ENCODE assay signal across 23 cellular contexts in the genomic region with DNA sequence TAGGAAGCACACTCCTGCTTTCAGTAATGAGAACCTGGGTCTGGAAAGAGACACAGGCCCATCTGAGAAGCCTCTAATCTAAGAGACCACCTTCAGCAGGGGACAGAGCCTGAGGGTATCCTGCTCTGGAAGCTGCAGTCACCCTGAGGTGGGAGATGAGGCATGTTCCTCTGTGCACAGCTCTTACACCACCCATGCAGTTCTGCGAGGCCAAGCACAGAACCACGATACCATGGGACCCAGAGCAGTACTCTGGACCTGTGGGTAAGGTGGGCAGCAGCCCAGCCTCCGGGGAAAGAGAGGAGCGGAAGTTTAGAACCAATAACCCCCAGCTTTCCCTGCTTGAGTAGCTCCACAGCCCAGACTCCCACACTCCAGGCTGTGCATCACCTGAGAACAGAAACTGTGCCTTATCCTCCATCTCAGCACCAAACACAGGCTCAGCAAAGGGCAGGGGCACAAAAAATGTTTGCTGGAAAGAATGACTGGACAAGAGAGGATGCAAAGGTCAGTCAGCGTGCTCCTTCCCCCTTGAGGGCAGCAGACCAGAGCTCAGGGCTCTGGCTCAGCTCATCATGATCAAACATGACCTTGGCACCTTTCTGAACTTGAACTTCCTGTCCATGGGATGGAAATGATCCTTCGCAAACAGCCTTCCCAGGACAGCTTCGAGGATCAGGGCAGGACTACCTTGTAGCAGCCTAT. TPM values are rescaled to one million over a fixed set of nuclear protein-coding genes. Genes with fewer than 3 reads are reported as not detected.
DNase-seq lines count a peak whose midpoint lies in the region; ATAC-seq and TF ChIP-seq lines count a peak whose summit lies in the region.
"Had no signal": no experiment of that assay in that cellular context is flagged by ENCODE, and none has a peak within 500 bp of the region (broad histone marks: within the 10 kb centered on the region; RNA-seq: fewer than 3 reads in every experiment).

No MANE protein-coding gene starts in this region.

- H3K27ac ChIP-seq in BLaER1 = no peak overlapping the region
- no peak overlapping the region for H3K27ac ChIP-seq in adrenal gland
- no peak overlapping the region for H3K27ac ChIP-seq in liver (ENCODE audit: low read depth in 1 of 2, low read length in 2 of 2)
- H3K27ac ChIP-seq: PC-9, WERI-Rb-1 had no signal

- H3K9ac ChIP-seq in BLaER1 (0 out of 2 replicates have a peak overlapping the region, but pooled peaks have one; percentile 10), liver (ENCODE audit: low read depth in 1 of 2, low read length in 2 of 2) (no peak overlapping the region)

- H3K4me3 ChIP-seq in BLaER1 (no peak overlapping the region), H7 (ENCODE audit: insufficient read depth, low read depth, low read length) (no peak overlapping the region), adrenal gland (no peak overlapping the region), liver (ENCODE audit: low read depth in 1 of 3, low read length in 3 of 3) (no peak overlapping the region)
- H3K4me3 ChIP-seq: PC-9, thyroid gland had no signal

- ATAC-seq in GM18498 (IDR thresholded peaks at IDR 0.05; ENCODE audit: unreplicated experiment) = no peak

- H3K36me3 ChIP-seq in BLaER1 (no peaks in the 10 kb centered on the region), H7 (replicated peaks; ENCODE audit: control insufficient read depth, insufficient read depth, low read length) (peaks cover 48% of the 10 kb centered on the region), adrenal gland (replicated peaks in 1 of 2) (no peaks in the 10 kb centered on the region), liver (ENCODE audit: control insufficient read depth in 4 of 4, insufficient read depth in 3 of 4, low read depth in 1 of 4, low read length in 3 of 4) (no peaks in the 10 kb centered on the region)
- H3K36me3 ChIP-seq: thyroid gland, WERI-Rb-1 had no signal

- peak overlapping the region; percentile 36 for H3K4me2 ChIP-seq in BLaER1
- H3K4me2 ChIP-seq: PC-9 had no signal

- DNase-seq in H7 (peak; percentile 19), adrenal gland (peak in 4 of 7 donors; percentile 25 to 60 (median 37)), NCI-H2196 (lab: John Stamatoyannopoulos, UW; ENCODE audit: unreplicated experiment) (no peak), NCI-H2081 (lab: John Stamatoyannopoulos, UW) (no peak), UCSD-AML1 (lab: John Stamatoyannopoulos, UW; ENCODE audit: unreplicated experiment) (no peak)
- DNase-seq: activated CD8-positive, alpha-beta memory T cell treated with anti-CD3 and anti-CD28 coated beads, Interleukin-2, amount 50 U/mL, for 4 hours; activated effector memory CD4-positive, alpha-beta T cell treated with anti-CD3 and anti-CD28 coated beads, Interleukin-2, amount 50 U/mL, for 16 hours; CD8-positive, alpha-beta T cell; head of caudate nucleus; NCI-H2227 treated with DMSO at 0.1 percent for 48 hours; NCI-H82; PC-9; right cardiac atrium; stimulated activated CD4-positive, alpha-beta T cell treated with anti-CD3 and anti-CD28 coated beads, Interleukin-15, amount 100 ng/mL, for 24 hours; stimulated activated naive CD4-positive, alpha-beta T cell; thyroid gland; WERI-Rb-1 had no signal

- peak; percentile 44 to 54 for TF ChIP-seq RAD21 in liver (IDR thresholded peaks at IDR 0.05)

- 42 to 63% (median 59%) methylated on average over 4 to 7 of the region's 7 CpGs for WGBS in adrenal gland, 4 donors
- WGBS in liver = 54% methylated on average over 7 of the region's 7 CpGs

- H3K9me3 ChIP-seq in BLaER1 (no peaks in the 10 kb centered on the region), adrenal gland (replicated peaks in 1 of 3) (no peaks in the 10 kb centered on the region), liver (ENCODE audit: control insufficient read depth in 4 of 4, low read length in 3 of 4) (no peaks in the 10 kb centered on the region)
- H3K9me3 ChIP-seq: thyroid gland had no signal

- TF ChIP-seq CTCF in adrenal gland (IDR thresholded peaks at IDR 0.05) (no peak), liver (IDR thresholded peaks at IDR 0.05; ENCODE audit: low read depth, low read length, missing input control) (no peak)

- H3K4me1 ChIP-seq in BLaER1 (peaks cover 18% of the 10 kb centered on the region), adrenal gland (replicated peaks in 1 of 2) (peaks cover 0 to 7% of the 10 kb centered on the region in 2 donors), liver (ENCODE audit: control insufficient read depth in 4 of 4, insufficient read depth in 4 of 4, low read length in 3 of 4) (peaks cover 4 to 16% (median 12%) of the 10 kb centered on the region in 4 donors)

- no peaks in the 10 kb centered on the region for H4K20me1 ChIP-seq in BLaER1

- TF ChIP-seq POLR2A in adrenal gland (IDR thresholded peaks at IDR 0.05) = no peak

- H3K27me3 ChIP-seq in BLaER1 = no peaks in the 10 kb centered on the region
- no peaks in the 10 kb centered on the region for H3K27me3 ChIP-seq in H7 (ENCODE audit: control insufficient read depth, insufficient read depth, low read length)
- H3K27me3 ChIP-seq in adrenal gland = no peaks in the 10 kb centered on the region
- no peaks in the 10 kb centered on the region for H3K27me3 ChIP-seq in liver (ENCODE audit: control insufficient read depth in 4 of 4, insufficient read depth in 4 of 4, low read length in 3 of 4)
- H3K27me3 ChIP-seq: thyroid gland had no signal

- intact Hi-C loops in adrenal gland (cut with DNase I) = loop anchor here (5.0 to 10.0 kb wide), 3 partner anchors 80 to 182 kb away; partner anchors contain the start of gene ANKDD1A (in 1 of the 2)

TF ChIP-seq in liver, 16 proteins besides CTCF, POLR2A, EP300 and RAD21:
- TF ChIP-seq JUND (IDR thresholded peaks at IDR 0.05) = peak; percentile 97 to 98
- TF ChIP-seq GABPA (IDR thresholded peaks at IDR 0.05 in 1 of 2, conservative IDR thresholded peaks at IDR 0.05 in 1 of 2) = peak in 1 of 2 donors; percentile 34
- no peak for TF ChIP-seq FOXA1 (IDR thresholded peaks at IDR 0.05)
- TF ChIP-seq MAX (IDR thresholded peaks at IDR 0.05) = no peak
- peak; percentile 89 to 90 for TF ChIP-seq HNF4A (conservative IDR thresholded peaks at IDR 0.05)
- TF ChIP-seq TAF1 (conservative IDR thresholded peaks at IDR 0.05) = no peak
- peak; percentile 82 to 84 for TF ChIP-seq RXRA (IDR thresholded peaks at IDR 0.05)
- peak; percentile 71 for TF ChIP-seq SP1 (IDR thresholded peaks at IDR 0.05)
- no peak for TF ChIP-seq YY1 (IDR thresholded peaks at IDR 0.05)
- TF ChIP-seq REST (IDR thresholded peaks at IDR 0.05) = no peak
- TF ChIP-seq FOXA2 (IDR thresholded peaks at IDR 0.05) = peak; percentile 23
- TF ChIP-seq, protein P1, sequence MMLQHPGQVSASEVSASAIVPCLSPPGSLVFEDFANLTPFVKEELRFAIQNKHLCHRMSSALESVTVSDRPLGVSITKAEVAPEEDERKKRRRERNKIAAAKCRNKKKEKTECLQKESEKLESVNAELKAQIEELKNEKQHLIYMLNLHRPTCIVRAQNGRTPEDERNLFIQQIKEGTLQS (IDR thresholded peaks at IDR 0.05) = peak; percentile 83
- TF ChIP-seq HNF4G (IDR thresholded peaks at IDR 0.05) = peak; percentile 68
- TF ChIP-seq, protein P2, sequence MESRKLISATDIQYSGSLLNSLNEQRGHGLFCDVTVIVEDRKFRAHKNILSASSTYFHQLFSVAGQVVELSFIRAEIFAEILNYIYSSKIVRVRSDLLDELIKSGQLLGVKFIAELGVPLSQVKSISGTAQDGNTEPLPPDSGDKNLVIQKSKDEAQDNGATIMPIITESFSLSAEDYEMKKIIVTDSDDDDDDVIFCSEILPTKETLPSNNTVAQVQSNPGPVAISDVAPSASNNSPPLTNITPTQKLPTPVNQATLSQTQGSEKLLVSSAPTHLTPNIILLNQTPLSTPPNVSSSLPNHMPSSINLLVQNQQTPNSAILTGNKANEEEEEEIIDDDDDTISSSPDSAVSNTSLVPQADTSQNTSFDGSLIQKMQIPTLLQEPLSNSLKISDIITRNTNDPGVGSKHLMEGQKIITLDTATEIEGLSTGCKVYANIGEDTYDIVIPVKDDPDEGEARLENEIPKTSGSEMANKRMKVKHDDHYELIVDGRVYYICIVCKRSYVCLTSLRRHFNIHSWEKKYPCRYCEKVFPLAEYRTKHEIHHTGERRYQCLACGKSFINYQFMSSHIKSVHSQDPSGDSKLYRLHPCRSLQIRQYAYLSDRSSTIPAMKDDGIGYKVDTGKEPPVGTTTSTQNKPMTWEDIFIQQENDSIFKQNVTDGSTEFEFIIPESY (IDR thresholded peaks at IDR 0.05) = no peak
- no peak for TF ChIP-seq EGR1 (IDR thresholded peaks at IDR 0.05; ENCODE audit: low read depth in 2 of 2)
- TF ChIP-seq NR2F2 (IDR thresholded peaks at IDR 0.05) = peak; percentile 81

RNA-seq across cellular contexts. Expression of gene RBPMS2, which starts 43.1 kb away (rescaled TPM):
- 8.5 and 9.4 TPM in 2 replicates for total RNA-seq in H7 (2014; rRNA removed; shearing (Covaris generic))
- total RNA-seq in adrenal gland = 1 to 10 TPM in 7 of 8 donors, not detected in 1; 3.0 to 6.3 (median 4.0) TPM
- polyA plus RNA-seq in adrenal gland = 1 to 10 TPM; 2.6 to 6.1 (median 4.0) TPM
- total RNA-seq in liver = under 1 TPM; 0.42 to 0.50 TPM
- polyA plus RNA-seq in liver = 1 to 10 TPM; 4.3 to 7.9 TPM
- total RNA-seq: bronchial epithelial cell; CD8-positive, alpha-beta T cell; myocyte; T-helper 1 cell treated with Interleukin-12 subunit alpha and Interleukin-12 subunit beta and Interleukin-4 antibody, amounts not matched to agents 30 ng/mL and 1 ng/mL, for 36 hours had no signal

Comparison
In these comparisons a context has a peak if more than half of its experiments do, and no peak if none do; other contexts are left out.
1. DNase-seq: peak in H7 (single experiment) and adrenal gland (4 of 7); none in NCI-H2196 (single experiment), NCI-H2081 (0 of 2) and UCSD-AML1 (single experiment).